ENCODE assay signal across 9 cellular contexts in genomic region chr9:133214276-133214675, GRCh38. TPM values are rescaled to one million over a fixed set of nuclear protein-coding genes. Genes with fewer than 3 reads are reported as not detected.
DNase-seq lines count a peak whose midpoint lies in the region; FAIRE-seq and TF ChIP-seq lines count a peak whose summit lies in the region.
"Not testable (repeated sequence)": the region's sequence is repeated elsewhere in the genome, so short reads cannot be mapped to it uniquely, and the experiment has no call there.
"Had no signal": no experiment of that assay in that cellular context is flagged by ENCODE, and none has a peak within 500 bp of the region (broad histone marks: within the 10 kb centered on the region; RNA-seq: fewer than 3 reads in every experiment).

No MANE protein-coding gene starts in this region.

- TF ChIP-seq CTCF in fibroblast of pulmonary artery (IDR thresholded peaks at IDR 0.05; ENCODE audit: low read length, missing control alignments): not testable (repeated sequence)

- peak; percentile 94 for FAIRE-seq in RCC 7860 (lab: Jason Lieb, UNC)

- not testable (repeated sequence) for H3K4me3 ChIP-seq in fibroblast of pulmonary artery (replicated peaks; ENCODE audit: low read depth, low read length)

- peak; percentile 46 for DNase-seq in DMS53 (lab: John Stamatoyannopoulos, UW)
- peak; percentile 2 for DNase-seq in HS-5 (ENCODE audit: low read depth)
- DNase-seq in RCC 7860 (ENCODE audit: low spot score): peak; percentile 65
- peak; percentile 97 for DNase-seq in amniotic epithelial cell (ENCODE audit: low read depth)
- peak; percentile 50 for DNase-seq in fibroblast of pulmonary artery (ENCODE audit: low read depth)
- peak; percentile 91 for DNase-seq in islet precursor cell
- peak; percentile 62 for DNase-seq in renal cortical epithelial cell (ENCODE audit: low read depth)

RNA-seq across cellular contexts. Expression of gene OBP2B, which starts 5.2 kb away (rescaled TPM):
- total RNA-seq in renal cortical epithelial cell: not detected in 2 replicates
- total RNA-seq: H9, Peyer's patch had no signal

RNA-seq across cellular contexts. Expression of gene GBGT1, which starts 50.6 kb away (rescaled TPM):
- 3.1 and 5.1 TPM in 2 replicates for total RNA-seq in renal cortical epithelial cell

Comparison
In these comparisons a context has a peak if more than half of its experiments do, and no peak if none do; other contexts are left out.
1. DNase-seq: peak in every context shown above with its lines; median percentile 97 in amniotic epithelial cell; 91 in islet precursor cell; 65 in RCC 7860; 62 in renal cortical epithelial cell; 50 in fibroblast of pulmonary artery; 46 in DMS53; 2 in HS-5.